ENCODE assay signal across 8 cellular contexts in the genomic region with DNA sequence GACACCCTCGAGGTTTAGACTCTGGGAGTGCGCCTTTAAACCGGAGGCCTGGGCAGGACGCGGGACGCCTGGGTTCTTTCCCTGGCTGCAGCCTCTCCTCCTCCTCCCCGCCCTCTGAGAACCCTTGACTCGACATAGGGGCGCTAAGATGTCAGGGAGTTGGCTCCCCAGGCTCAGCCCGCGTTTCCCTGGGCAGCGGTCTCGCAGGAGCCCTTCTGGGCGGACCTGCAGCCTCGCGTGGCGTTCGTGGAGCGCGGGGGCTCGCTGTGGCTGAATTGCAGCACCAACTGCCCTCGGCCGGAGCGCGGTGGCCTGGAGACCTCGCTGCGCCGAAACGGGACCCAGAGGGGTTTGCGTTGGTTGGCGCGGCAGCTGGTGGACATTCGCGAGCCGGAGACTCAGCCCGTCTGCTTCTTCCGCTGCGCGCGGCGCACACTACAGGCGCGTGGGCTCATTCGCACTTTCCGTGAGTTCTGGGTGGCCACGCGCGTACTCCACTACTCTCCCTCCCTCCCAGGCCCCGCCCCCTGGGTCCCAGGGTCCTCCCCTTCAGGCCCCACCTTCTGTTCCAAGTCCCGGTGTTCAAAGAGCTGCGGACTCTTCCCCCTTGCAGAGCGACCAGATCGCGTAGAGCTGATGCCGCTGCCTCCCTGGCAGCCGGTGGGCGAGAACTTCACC. TPM values are rescaled to one million over a fixed set of nuclear protein-coding genes. Genes with fewer than 3 reads are reported as not detected.
DNase-seq lines count a peak whose midpoint lies in the region; ATAC-seq lines count a peak whose summit lies in the region.

No MANE protein-coding gene starts in this region.

- intact Hi-C loops in posterior vena cava (cut with DNase I) = no loop called here

- H3K4me1 Mint-ChIP-seq in activated T-cell treated with anti-CD3 and anti-CD28 coated beads, Interleukin-2, amount 50 U/mL, for 4 hours (ENCODE audit: low read depth) = peaks cover 82% of the 10 kb centered on the region

- peak overlapping the region; percentile 79 for H3K4me3 Mint-ChIP-seq in activated T-cell treated with anti-CD3 and anti-CD28 coated beads, Interleukin-2, amount 50 U/mL, for 4 hours

- no peaks in the 10 kb centered on the region for H3K9me3 Mint-ChIP-seq in activated T-cell treated with anti-CD3 and anti-CD28 coated beads, Interleukin-2, amount 50 U/mL, for 4 hours

- peaks cover 74% of the 10 kb centered on the region for H3K27me3 Mint-ChIP-seq in activated T-cell treated with anti-CD3 and anti-CD28 coated beads, Interleukin-2, amount 50 U/mL, for 4 hours (ENCODE audit: low read depth)

- DNase-seq in GM03348 (ENCODE audit: low spot score) = peak; percentile 84
- DNase-seq in NCI-H146 (lab: John Stamatoyannopoulos, UW) = peak; percentile 58
- peak; percentile 57 for DNase-seq in activated T-cell treated with anti-CD3 and anti-CD28 coated beads, Interleukin-2, amount 50 U/mL, for 4 hours
- peak; percentile 62 for DNase-seq in glomerular visceral epithelial cell (ENCODE audit: extremely low spot score)
- DNase-seq in posterior vena cava (ENCODE audit: low spot score) = peak; percentile 90
- no peak for DNase-seq in dedifferentiated amniotic fluid mesenchymal stem cell (ENCODE audit: extremely low spot score)
- DNase-seq in midbrain (lab: John Stamatoyannopoulos, UW) = no peak

- no peaks in the 10 kb centered on the region for H3K36me3 Mint-ChIP-seq in activated T-cell treated with anti-CD3 and anti-CD28 coated beads, Interleukin-2, amount 50 U/mL, for 4 hours (ENCODE audit: insufficient read depth)

- ATAC-seq in activated T-cell treated with anti-CD3 and anti-CD28 coated beads, Interleukin-2, amount 50 U/mL, for 4 hours = peak; percentile 0 to 20
- no peak for ATAC-seq in GM19324 (IDR thresholded peaks at IDR 0.05; ENCODE audit: low FRiP score, unreplicated experiment)

RNA-seq across cellular contexts. Expression of a gene that starts 1.3 kb away (rescaled TPM):
- 1 to 10 TPM; 3.1 to 4.3 (median 3.1) TPM for total RNA-seq in activated T-cell treated with anti-CD3 and anti-CD28 coated beads, Interleukin-2, amount 50 U/mL, for 4 hours
- under 1 TPM; 0.33 to 0.83 TPM for total RNA-seq in posterior vena cava

RNA-seq across cellular contexts. Expression of a gene that starts 4.3 kb away (rescaled TPM):
- total RNA-seq in activated T-cell treated with anti-CD3 and anti-CD28 coated beads, Interleukin-2, amount 50 U/mL, for 4 hours = under 1 TPM; 0.27 to 0.53 (median 0.38) TPM
- under 1 TPM in 1 of 2 donors, not detected in 1; 0.57 TPM for total RNA-seq in posterior vena cava

RNA-seq across cellular contexts. Expression of a gene that starts 18.6 kb away (rescaled TPM):
- total RNA-seq in activated T-cell treated with anti-CD3 and anti-CD28 coated beads, Interleukin-2, amount 50 U/mL, for 4 hours = 10 to 100 TPM in 1 of 3 donors, 1 to 10 TPM in 2; 6.9 to 10.1 (median 9.3) TPM
- total RNA-seq in posterior vena cava = 1 to 10 TPM; 1.1 to 1.2 TPM

RNA-seq across cellular contexts. Expression of a gene that starts 20.1 kb away (rescaled TPM):
- 10 to 100 TPM; 25.6 to 48.5 (median 39.5) TPM for total RNA-seq in activated T-cell treated with anti-CD3 and anti-CD28 coated beads, Interleukin-2, amount 50 U/mL, for 4 hours
- 10 to 100 TPM; 21.0 to 21.9 TPM for total RNA-seq in posterior vena cava

RNA-seq across cellular contexts. Expression of a gene that starts 24.8 kb away (rescaled TPM):
- total RNA-seq in activated T-cell treated with anti-CD3 and anti-CD28 coated beads, Interleukin-2, amount 50 U/mL, for 4 hours = 10 to 100 TPM; 32.5 to 43.0 (median 38.3) TPM
- 10 to 100 TPM; 10.2 to 11.4 TPM for total RNA-seq in posterior vena cava

Comparison
In these comparisons a context has a peak if more than half of its experiments do, and no peak if none do; other contexts are left out.
1. DNase-seq: peak in GM03348 (single experiment), NCI-H146 (single experiment), activated T-cell treated with anti-CD3 and anti-CD28 coated beads, Interleukin-2, amount 50 U/mL, for 4 hours (single experiment), glomerular visceral epithelial cell (single experiment) and posterior vena cava (single experiment); none in dedifferentiated amniotic fluid mesenchymal stem cell (single experiment) and midbrain (single experiment).